In the genomic region with DNA sequence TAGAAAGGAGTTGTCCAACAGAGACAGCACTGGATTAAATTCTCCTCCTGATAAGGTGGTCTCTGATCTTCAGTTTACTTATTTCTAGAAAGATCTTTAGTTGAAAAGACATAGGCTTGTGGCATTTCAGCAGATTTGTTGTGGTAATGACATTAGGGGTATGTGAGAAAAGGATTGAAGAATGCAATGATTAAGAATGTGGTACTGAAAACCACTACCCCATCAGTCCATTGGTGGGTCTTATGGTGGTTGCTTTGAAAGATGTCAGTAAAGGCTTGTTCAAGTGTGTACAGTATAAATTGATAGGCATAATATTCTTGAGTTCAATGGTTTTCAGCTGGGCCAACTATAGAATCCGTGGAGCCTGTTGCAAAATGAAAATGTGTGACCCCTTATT, we compare ENCODE assay signal across 10 cellular contexts. TPM values are rescaled to one million over a fixed set of nuclear protein-coding genes. Genes with fewer than 3 reads are reported as not detected.
DNase-seq lines count a peak whose midpoint lies in the region; ATAC-seq and TF ChIP-seq lines count a peak whose summit lies in the region.
"Had no signal": no experiment of that assay in that cellular context is flagged by ENCODE, and none has a peak within 500 bp of the region (broad histone marks: within the 10 kb centered on the region; RNA-seq: fewer than 3 reads in every experiment).

No MANE protein-coding gene starts in this region.

- peak overlapping the region; percentile 29 for H3K4me3 Mint-ChIP-seq in CD8-positive, alpha-beta T cell
- H3K4me3 Mint-ChIP-seq in central memory CD8-positive, alpha-beta T cell, result peak overlapping the region; percentile 29

- POLR2A ChIA-PET in CD8-positive, alpha-beta T cell (lab: Charles Lee), result no interaction called here

- intact Hi-C loops in CD8-positive, alpha-beta T cell (cut with DNase I, micrococcal nuclease), result loop anchor here in 1 of 2 experiments (1.0 kb wide), 1 partner anchor 11 kb away; no protein-coding TSS in a partner anchor

- no peaks in the 10 kb centered on the region for H3K9me3 Mint-ChIP-seq in CD8-positive, alpha-beta T cell
- no peaks in the 10 kb centered on the region for H3K9me3 Mint-ChIP-seq in central memory CD8-positive, alpha-beta T cell

- no peak overlapping the region for H3K4me3 ChIP-seq in CD8-positive, alpha-beta T cell (ENCODE audit: low read depth, low read length)
- no peak overlapping the region for H3K4me3 ChIP-seq in MG63

- H3K9me3 ChIP-seq in CD8-positive, alpha-beta T cell (ENCODE audit: low read length), result no peaks in the 10 kb centered on the region
- no peaks in the 10 kb centered on the region for H3K9me3 ChIP-seq in MG63
- H3K9me3 ChIP-seq: Caco-2 had no signal

- no peak for TF ChIP-seq CTCF in CD8-positive, alpha-beta T cell (IDR thresholded peaks at IDR 0.05)

- CTCF ChIA-PET in CD8-positive, alpha-beta T cell (lab: Charles Lee), result interaction anchor here (0.7 kb wide), 1 partner anchor 254 kb away, joined by 3 read pairs; no protein-coding TSS in a partner anchor

- no peak for DNase-seq in CD8-positive, alpha-beta T cell
- no peak for DNase-seq in central memory CD8-positive, alpha-beta T cell (ENCODE audit: low spot score in 2 of 2)
- DNase-seq in NCI-H1048 (lab: John Stamatoyannopoulos, UW) (no peak), MG63 (no peak), NCI-H1694 treated with DMSO at 0.1 percent for 48 hours (lab: John Stamatoyannopoulos, UW) (no peak)
- DNase-seq: Caco-2 had no signal

- H3K36me3 ChIP-seq in CD8-positive, alpha-beta T cell (ENCODE audit: insufficient read depth, low read length), result no peaks in the 10 kb centered on the region
- H3K36me3 ChIP-seq in MG63, result peaks cover 17% of the 10 kb centered on the region

- peak overlapping the region; percentile 8 for H3K27ac Mint-ChIP-seq in CD8-positive, alpha-beta T cell
- H3K27ac Mint-ChIP-seq in central memory CD8-positive, alpha-beta T cell (ENCODE audit: low read depth), result peak overlapping the region; percentile 49

- ATAC-seq in CD8-positive, alpha-beta T cell, result peak; percentile 40
- peak; percentile 4 for ATAC-seq in GM19328 (IDR thresholded peaks at IDR 0.05; ENCODE audit: unreplicated experiment)
- peak; percentile 37 for ATAC-seq in HG03159 (IDR thresholded peaks at IDR 0.05; ENCODE audit: unreplicated experiment)
- ATAC-seq in central memory CD8-positive, alpha-beta T cell (replicated peaks; ENCODE audit: extremely low read depth, poor library complexity, severe bottlenecking), result peak; percentile 16
- ATAC-seq in HG02938 (IDR thresholded peaks at IDR 0.05; ENCODE audit: unreplicated experiment), result no peak

- peaks cover 21% of the 10 kb centered on the region for H3K4me1 ChIP-seq in CD8-positive, alpha-beta T cell (ENCODE audit: insufficient read depth, low read length)

- no peaks in the 10 kb centered on the region for H3K27me3 ChIP-seq in CD8-positive, alpha-beta T cell (ENCODE audit: insufficient read depth, low read length)
- no peaks in the 10 kb centered on the region for H3K27me3 ChIP-seq in MG63

- peaks cover 26% of the 10 kb centered on the region for H3K4me1 Mint-ChIP-seq in CD8-positive, alpha-beta T cell (ENCODE audit: low read depth)
- peaks cover 17% of the 10 kb centered on the region for H3K4me1 Mint-ChIP-seq in central memory CD8-positive, alpha-beta T cell

- no peak overlapping the region for H3K27ac ChIP-seq in CD8-positive, alpha-beta T cell (ENCODE audit: low read depth, low read length)
- H3K27ac ChIP-seq: epithelial cell of prostate had no signal

- H3K27me3 Mint-ChIP-seq in CD8-positive, alpha-beta T cell (ENCODE audit: low read depth), result no peaks in the 10 kb centered on the region
- peaks cover 13% of the 10 kb centered on the region for H3K27me3 Mint-ChIP-seq in central memory CD8-positive, alpha-beta T cell

- no peaks in the 10 kb centered on the region for H3K36me3 Mint-ChIP-seq in CD8-positive, alpha-beta T cell
- no peaks in the 10 kb centered on the region for H3K36me3 Mint-ChIP-seq in central memory CD8-positive, alpha-beta T cell (ENCODE audit: insufficient read depth)

RNA-seq across cellular contexts. Expression of gene PPFIBP1, which starts 10.8 kb away (rescaled TPM):
- 1 to 10 TPM; 1.1 to 1.9 TPM for total RNA-seq in CD8-positive, alpha-beta T cell
- total RNA-seq in MG63 (2014; rRNA removed; shearing (Covaris generic); ENCODE audit: low replicate concordance), result 42.3 and 45.7 TPM in 2 replicates

Comparison
In these comparisons a context has a peak if more than half of its experiments do, and no peak if none do; other contexts are left out.
1. RNA of gene PPFIBP1, which starts 10.8 kb away (total RNA-seq): 42.3 to 45.7 TPM in MG63; 1.1 to 1.9 TPM in CD8-positive, alpha-beta T cell; every median in the first group is over 10 times any median in the second.